In the genomic region with DNA sequence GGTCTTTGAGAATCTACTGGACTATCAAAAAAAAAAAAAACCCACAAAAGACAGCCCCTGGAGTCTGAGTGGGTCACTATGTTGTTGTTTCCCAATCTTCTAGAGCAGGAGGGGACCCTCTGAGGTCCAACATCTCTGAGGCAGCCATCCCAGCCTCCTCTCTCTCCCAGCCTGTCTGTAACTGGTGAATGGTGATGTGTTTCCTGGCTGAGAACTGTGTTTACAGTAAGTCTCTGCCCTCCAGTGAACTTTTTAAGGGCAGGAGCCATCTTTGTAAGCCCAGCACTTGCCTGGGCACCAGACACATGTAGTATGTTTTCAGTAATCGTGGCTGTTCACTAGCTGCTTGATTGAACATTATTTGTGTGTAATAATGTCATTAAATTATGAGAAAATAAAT, we compare ENCODE assay signal across 23 cellular contexts.
"Had no signal": no experiment of that assay in that cellular context is flagged by ENCODE, and none has a peak within 500 bp of the region (broad histone marks: within the 10 kb centered on the region; RNA-seq: fewer than 3 reads in every experiment).

No MANE protein-coding gene starts in this region.

- H3K4me3 ChIP-seq: colonic mucosa, esophagus muscularis mucosa, heart right ventricle, left ventricle myocardium inferior, lower lobe of right lung, mucosa of descending colon had no signal

- H3K36me3 ChIP-seq: colonic mucosa, esophagus muscularis mucosa, heart right ventricle, left ventricle myocardium inferior, lower lobe of right lung had no signal

- H3K4me1 ChIP-seq: colonic mucosa, lower lobe of right lung had no signal

- H3K4me1 Mint-ChIP-seq: naive B cell had no signal

- H3K27ac ChIP-seq: colonic mucosa, esophagus muscularis mucosa, foreskin keratinocyte, heart right ventricle, left ventricle myocardium inferior, lower lobe of right lung had no signal

- H3K4me3 Mint-ChIP-seq: dendritic cell treated with granulocyte-macrophage colony-stimulating factor and Interleukin-4, amounts not matched to agents 40 ng/mL and 50 ng/mL, for 4 days; effector memory CD8-positive, alpha-beta T cell; endodermal cell; mesothelial cell of epicardium; naive B cell had no signal

- ATAC-seq: effector memory CD8-positive, alpha-beta T cell; foreskin keratinocyte; heart right ventricle; left cardiac atrium; lower lobe of right lung; mucosa of descending colon had no signal

- DNase-seq: colonic mucosa; cortex of kidney; effector CD8-positive, alpha-beta T cell; effector memory CD8-positive, alpha-beta T cell; endodermal cell; foreskin keratinocyte; glutamatergic neuron; head of caudate nucleus; heart right ventricle; hippocampal formation; left cardiac atrium; left ventricle myocardium inferior; lower lobe of right lung; mesenchymal stem cell; mucosa of descending colon; naive B cell had no signal

- H3K27me3 ChIP-seq: colonic mucosa, esophagus muscularis mucosa, heart right ventricle had no signal

- FAIRE-seq: endometrium, frontal cortex, islet of Langerhans, keratinocyte had no signal

- H3K36me3 Mint-ChIP-seq: mesothelial cell of epicardium, naive B cell had no signal

- H3K9me3 Mint-ChIP-seq: dendritic cell treated with granulocyte-macrophage colony-stimulating factor and Interleukin-4, amounts not matched to agents 40 ng/mL and 50 ng/mL, for 4 days; effector memory CD8-positive, alpha-beta T cell; endodermal cell; mesothelial cell of epicardium; naive B cell had no signal

- H3K9me3 ChIP-seq: colonic mucosa, esophagus muscularis mucosa, heart right ventricle, left ventricle myocardium inferior, lower lobe of right lung, mucosa of descending colon had no signal

- H3K27ac Mint-ChIP-seq: dendritic cell treated with granulocyte-macrophage colony-stimulating factor and Interleukin-4, amounts not matched to agents 40 ng/mL and 50 ng/mL, for 4 days; effector memory CD8-positive, alpha-beta T cell; endodermal cell; mesothelial cell of epicardium; naive B cell had no signal
